In genomic region chr18:48227206-48227605, GRCh38 we compare ENCODE assay signal across 14 cellular contexts.
DNase-seq lines count a peak whose midpoint lies in the region; ATAC-seq and TF ChIP-seq lines count a peak whose summit lies in the region.
"Had no signal": no experiment of that assay in that cellular context is flagged by ENCODE, and none has a peak within 500 bp of the region (broad histone marks: within the 10 kb centered on the region; RNA-seq: fewer than 3 reads in every experiment).

No MANE protein-coding gene starts in this region.

- H2AFZ ChIP-seq in IMR-90 (replicated peaks; ENCODE audit: low read length, poor library complexity), result peak overlapping the region; percentile 43

- H2BK5ac ChIP-seq in IMR-90 (ENCODE audit: low read depth, low read length, poor library complexity, severe bottlenecking), result no peak overlapping the region

- H2BK120ac ChIP-seq in IMR-90 (ENCODE audit: low read depth, low read length), result no peak overlapping the region

- H3K9me3 Mint-ChIP-seq in effector memory CD8-positive, alpha-beta T cell, result no peaks in the 10 kb centered on the region
- no peaks in the 10 kb centered on the region for H3K9me3 Mint-ChIP-seq in CD4-positive, alpha-beta T cell
- H3K9me3 Mint-ChIP-seq: CD8-positive, alpha-beta memory T cell had no signal

- no peaks in the 10 kb centered on the region for H3K79me1 ChIP-seq in IMR-90 (ENCODE audit: low read depth in 1 of 2, low read length in 2 of 2)

- H3K27me3 Mint-ChIP-seq in effector memory CD8-positive, alpha-beta T cell, result peaks cover 0 to 14% of the 10 kb centered on the region in 2 donors
- H3K27me3 Mint-ChIP-seq in CD4-positive, alpha-beta T cell, result peaks cover 8% of the 10 kb centered on the region

- H2BK15ac ChIP-seq in IMR-90 (ENCODE audit: low read depth, low read length), result no peak overlapping the region

- no peak overlapping the region for H4K5ac ChIP-seq in IMR-90 (ENCODE audit: low read depth, low read length)

- no peak overlapping the region for H2BK20ac ChIP-seq in IMR-90 (ENCODE audit: low read depth, low read length)

- H3K4ac ChIP-seq in IMR-90 (ENCODE audit: low read depth, low read length), result no peak overlapping the region

- peak overlapping the region in 1 of 2 donors; percentile 6 for H3K4me3 Mint-ChIP-seq in effector memory CD8-positive, alpha-beta T cell
- no peak overlapping the region for H3K4me3 Mint-ChIP-seq in CD4-positive, alpha-beta T cell

- H4K91ac ChIP-seq in IMR-90 (ENCODE audit: insufficient read depth, low read depth, low read length), result no peak overlapping the region

- no peak for TF ChIP-seq RAD21 in IMR-90 (IDR thresholded peaks at IDR 0.05; ENCODE audit: low read length)

- POLR2A ChIA-PET in IMR-90 (lab: Charles Lee; ENCODE audit: unreplicated experiment), result no interaction called here
- POLR2A ChIA-PET in CD4-positive, alpha-beta T cell (lab: Charles Lee), result no interaction called here

- no peak overlapping the region for H3K27ac ChIP-seq in IMR-90 (ENCODE audit: insufficient read depth, low read length)
- H3K27ac ChIP-seq in CD4-positive, alpha-beta T cell (ENCODE audit: low read depth, low read length), result no peak overlapping the region
- H3K27ac ChIP-seq: neutrophil had no signal

- no peak overlapping the region for H3K18ac ChIP-seq in IMR-90 (ENCODE audit: low read depth, low read length)

- no peak overlapping the region for H4K8ac ChIP-seq in IMR-90 (ENCODE audit: low read depth in 2 of 2, low read length in 2 of 2)

- no CpG with 5 or more reads among the region's 6 CpGs for WGBS in IMR-90 (ENCODE audit: extremely low coverage in 2 of 2, insufficient read length in 1 of 2), 2 experiments

- no peak overlapping the region for H3K23ac ChIP-seq in IMR-90 (ENCODE audit: low read depth, low read length)

- no peak overlapping the region for H3K9ac ChIP-seq in IMR-90 (ENCODE audit: low read depth, low read length)

- H3K4me3 ChIP-seq in IMR-90 (ENCODE audit: insufficient read depth, low read depth, low read length), result no peak overlapping the region
- H3K4me3 ChIP-seq: lung had no signal

- peaks cover 15 to 18% of the 10 kb centered on the region in 2 donors for H3K4me1 Mint-ChIP-seq in effector memory CD8-positive, alpha-beta T cell (ENCODE audit: low read depth in 2 of 2)
- no peaks in the 10 kb centered on the region for H3K4me1 Mint-ChIP-seq in CD4-positive, alpha-beta T cell (ENCODE audit: low read depth)

- H3K36me3 ChIP-seq in IMR-90 (ENCODE audit: control insufficient read depth, insufficient read depth, low read length), result no peaks in the 10 kb centered on the region
- H3K36me3 ChIP-seq: neutrophil had no signal

- intact Hi-C loops in IMR-90 (cut with micrococcal nuclease), result no loop called here
- intact Hi-C loops in CD4-positive, alpha-beta T cell (cut with DNase I, micrococcal nuclease), result no loop called here

- no peak overlapping the region for H3K4me2 ChIP-seq in IMR-90 (ENCODE audit: low read depth, low read length)

- H3K4me1 ChIP-seq in IMR-90 (ENCODE audit: control insufficient read depth, insufficient read depth, low read length), result no peaks in the 10 kb centered on the region

- dilution Hi-C loops in IMR-90 (cut with HindIII; ENCODE audit: low sequenced_read_pairs, unreplicated experiment), result no loop called here

- no peak for TF ChIP-seq POLR2A in IMR-90 (IDR thresholded peaks at IDR 0.05; ENCODE audit: low read depth, low read length)

- no TSS peak for BruUV-seq in IMR-90 (replicated peaks; lab: Mats Ljungman, UMichigan)

- DNase-seq in DMS53 treated with DMSO at 0.1 percent for 48 hours (lab: John Stamatoyannopoulos, UW; ENCODE audit: unreplicated experiment) (peak; percentile 21), IMR-90 (no peak), SK-MEL-5 (ENCODE audit: low read depth, low spot score) (peak; percentile 4), SHP77 (lab: John Stamatoyannopoulos, UW) (no peak)
- no peak for DNase-seq in effector memory CD8-positive, alpha-beta T cell
- no peak for DNase-seq in NK-92 treated with Interleukin-12 subunit alpha and Interleukin-12 subunit beta, amount 100 ng/mL, for 24 hours (lab: John Stamatoyannopoulos, UW)
- no peak for DNase-seq in CD4-positive, alpha-beta T cell
- DNase-seq: activated CD4-positive, CD25-positive, alpha-beta regulatory T cell; activated naive CD4-positive, alpha-beta T cell; CD8-positive, alpha-beta memory T cell; cerebellar nuclear complex had no signal

- H3K9me3 ChIP-seq in IMR-90 (ENCODE audit: control insufficient read depth, insufficient read depth, low read length), result no peaks in the 10 kb centered on the region
- H3K9me3 ChIP-seq in CD4-positive, alpha-beta T cell (ENCODE audit: control insufficient read depth, low read length), result no peaks in the 10 kb centered on the region
- H3K9me3 ChIP-seq: neutrophil had no signal

- TF ChIP-seq CTCF in IMR-90 (conservative IDR thresholded peaks at IDR 0.05; ENCODE audit: low read depth, low read length), result no peak
- no peak for TF ChIP-seq CTCF in CD4-positive, alpha-beta T cell (IDR thresholded peaks at IDR 0.05)

- H3K56ac ChIP-seq in IMR-90 (ENCODE audit: extremely low read depth, insufficient read depth, low read length), result no peak overlapping the region

- no peaks in the 10 kb centered on the region for H4K20me1 ChIP-seq in IMR-90 (ENCODE audit: insufficient read depth, low read length)

- peaks cover 7% of the 10 kb centered on the region; the same call in 1 of the 2 replicates for H3K27me3 ChIP-seq in IMR-90 (ENCODE audit: control insufficient read depth, insufficient read depth, low read length)
- no peaks in the 10 kb centered on the region for H3K27me3 ChIP-seq in CD4-positive, alpha-beta T cell (ENCODE audit: control insufficient read depth, insufficient read depth, low read length)

- H2AK5ac ChIP-seq in IMR-90 (ENCODE audit: low read depth, low read length), result no peak overlapping the region

- in situ Hi-C loops in IMR-90 (cut with MboI; ENCODE audit: low sequenced_read_pairs), result no loop called here
- in situ Hi-C loops in SK-MEL-5 (cut with HindIII; ENCODE audit: low pct_unique_long_range_greater_than_20kb, low sequenced_read_pairs), result no loop called here

- ATAC-seq in IMR-90 (ENCODE audit: low read depth), result no peak
- ATAC-seq in effector memory CD8-positive, alpha-beta T cell (replicated peaks), result peak; percentile 41
- no peak for ATAC-seq in GM21717 (IDR thresholded peaks at IDR 0.05; ENCODE audit: unreplicated experiment)
- no peak for ATAC-seq in CD4-positive, alpha-beta T cell (ENCODE audit: poor library complexity)

- H3K36me3 Mint-ChIP-seq in effector memory CD8-positive, alpha-beta T cell (ENCODE audit: insufficient read depth), result peaks cover 4% of the 10 kb centered on the region
- H3K36me3 Mint-ChIP-seq in CD4-positive, alpha-beta T cell (ENCODE audit: low read depth), result no peaks in the 10 kb centered on the region
- H3K36me3 Mint-ChIP-seq: CD8-positive, alpha-beta memory T cell had no signal

- H2AK9ac ChIP-seq in IMR-90 (replicated peaks; ENCODE audit: low read depth, low read length, poor library complexity), result no peak overlapping the region

- H3K9me1 ChIP-seq in IMR-90 (ENCODE audit: insufficient read depth, low read length), result no peaks in the 10 kb centered on the region

- CTCF ChIA-PET in IMR-90 (lab: Yijun Ruan, JAX), result no interaction called here
- CTCF ChIA-PET in CD4-positive, alpha-beta T cell (lab: Charles Lee), result no interaction called here

- H3K14ac ChIP-seq in IMR-90 (replicated peaks; ENCODE audit: low read depth, low read length), result no peak overlapping the region

- H3K27ac Mint-ChIP-seq in effector memory CD8-positive, alpha-beta T cell, result peak overlapping the region in 1 of 2 donors; percentile 77
- H3K27ac Mint-ChIP-seq in CD4-positive, alpha-beta T cell, result no peak overlapping the region

TF ChIP-seq in IMR-90, 13 proteins besides CTCF, POLR2A, EP300 and RAD21:
- TF ChIP-seq MAFK (IDR thresholded peaks at IDR 0.05; ENCODE audit: low read depth, low read length) (no peak), SMC3 (IDR thresholded peaks at IDR 0.05; ENCODE audit: low read depth, low read length) (no peak), RCOR1 (IDR thresholded peaks at IDR 0.05; ENCODE audit: insufficient replicate concordance, low read length) (no peak), CHD1 (IDR thresholded peaks at IDR 0.05; ENCODE audit: low read depth, low read length) (no peak), NFE2L2 (IDR thresholded peaks at IDR 0.05; ENCODE audit: low read depth, low read length) (no peak), BHLHE40 (IDR thresholded peaks at IDR 0.05; ENCODE audit: low read depth, low read length) (no peak), RFX5 (IDR thresholded peaks at IDR 0.05; ENCODE audit: low read depth, low read length) (no peak), ELK1 (IDR thresholded peaks at IDR 0.05; ENCODE audit: borderline replicate concordance, low read depth, low read length) (no peak), MAZ (IDR thresholded peaks at IDR 0.05; ENCODE audit: borderline replicate concordance, low read depth, low read length) (no peak), CEBPB (IDR thresholded peaks at IDR 0.05; ENCODE audit: low read depth, low read length) (no peak), USF2 (IDR thresholded peaks at IDR 0.05; ENCODE audit: low read depth, low read length) (no peak)

Comparison
In these comparisons a context has a peak if more than half of its experiments do, and no peak if none do; other contexts are left out.
1. DNase-seq: peak in DMS53 treated with DMSO at 0.1 percent for 48 hours (single experiment) and SK-MEL-5 (single experiment); none in IMR-90 (single experiment), effector memory CD8-positive, alpha-beta T cell (0 of 3), NK-92 treated with Interleukin-12 subunit alpha and Interleukin-12 subunit beta, amount 100 ng/mL, for 24 hours (single experiment), SHP77 (0 of 2) and CD4-positive, alpha-beta T cell (0 of 10).